In genomic region chr5:841531-842401, GRCh38 we compare ENCODE assay signal across 10 cellular contexts. TPM values are rescaled to one million over a fixed set of nuclear protein-coding genes. Genes with fewer than 3 reads are reported as not detected.
A peak's percentile ranks its signal among the peaks of the same experiment; 100 is the strongest.
DNase-seq lines count a peak whose midpoint lies in the region; ATAC-seq and TF ChIP-seq lines count a peak whose summit lies in the region.
"Not testable (repeated sequence)": the region's sequence is repeated elsewhere in the genome, so short reads cannot be mapped to it uniquely, and the experiment has no call there.
"Had no signal": no experiment of that assay in that cellular context is flagged by ENCODE, and none has a peak within 500 bp of the region (broad histone marks: within the 10 kb centered on the region; RNA-seq: fewer than 3 reads in every experiment).

No MANE protein-coding gene starts in this region.

- H3K9me3 ChIP-seq in BE2C, right lobe of liver, ovary, tibial artery: not testable (repeated sequence)

- H3K27me3 Mint-ChIP-seq in activated CD8-positive, alpha-beta T cell treated with anti-CD3 and anti-CD28 coated beads, Interleukin-2, amount 10 ng/mL, durations not matched to agents 7 days and 5 days (ENCODE audit: low read depth); activated naive CD8-positive, alpha-beta T cell treated with anti-CD3 and anti-CD28 coated beads, Interleukin-2, amount 10 ng/mL, durations not matched to agents 7 days and 5 days: not testable (repeated sequence)

- not testable (repeated sequence) for H3K4me3 Mint-ChIP-seq in activated CD8-positive, alpha-beta T cell treated with anti-CD3 and anti-CD28 coated beads, Interleukin-2, amount 10 ng/mL, durations not matched to agents 7 days and 5 days; activated naive CD8-positive, alpha-beta T cell treated with anti-CD3 and anti-CD28 coated beads, Interleukin-2, amount 10 ng/mL, durations not matched to agents 7 days and 5 days

- TF ChIP-seq CTCF in BE2C (IDR thresholded peaks at IDR 0.05; ENCODE audit: low read depth, low read length); right lobe of liver (IDR thresholded peaks at IDR 0.05); ovary (IDR thresholded peaks at IDR 0.05); tibial artery (IDR thresholded peaks at IDR 0.05): not testable (repeated sequence)

- not testable (repeated sequence) for H3K27ac Mint-ChIP-seq in activated CD8-positive, alpha-beta T cell treated with anti-CD3 and anti-CD28 coated beads, Interleukin-2, amount 10 ng/mL, durations not matched to agents 7 days and 5 days; activated naive CD8-positive, alpha-beta T cell treated with anti-CD3 and anti-CD28 coated beads, Interleukin-2, amount 10 ng/mL, durations not matched to agents 7 days and 5 days

- POLR2A ChIA-PET in activated CD8-positive, alpha-beta T cell treated with anti-CD3 and anti-CD28 coated beads, Interleukin-2, amount 10 ng/mL, durations not matched to agents 7 days and 5 days (lab: Charles Lee); activated naive CD8-positive, alpha-beta T cell treated with anti-CD3 and anti-CD28 coated beads, Interleukin-2, amount 10 ng/mL, durations not matched to agents 7 days and 5 days (lab: Charles Lee): not testable (repeated sequence)

- H3K27ac ChIP-seq in right lobe of liver, ovary, tibial artery: not testable (repeated sequence)

- H3K4me1 ChIP-seq in BE2C; right lobe of liver; ovary (ENCODE audit: insufficient read depth); tibial artery: not testable (repeated sequence)

- ATAC-seq in activated CD8-positive, alpha-beta T cell treated with anti-CD3 and anti-CD28 coated beads, Interleukin-2, amount 10 ng/mL, durations not matched to agents 7 days and 5 days = peak; percentile 18
- not testable (repeated sequence) for ATAC-seq in activated naive CD8-positive, alpha-beta T cell treated with anti-CD3 and anti-CD28 coated beads, Interleukin-2, amount 10 ng/mL, durations not matched to agents 7 days and 5 days (ENCODE audit: low read depth); Right ventricle myocardium inferior; right lobe of liver

- not testable (repeated sequence) for H3K27me3 ChIP-seq in BE2C, right lobe of liver, ovary, tibial artery

- intact Hi-C loops in Right ventricle myocardium inferior (cut with DNase I) = not testable (repeated sequence)
- intact Hi-C loops in right lobe of liver (cut with DNase I) (loop anchor here in 1 of 2 donors (5.0 kb wide), 1 partner anchor 94 kb away; no protein-coding TSS in a partner anchor), ovary (cut with DNase I) (loop anchor here in 3 of 4 donors (2.0 to 5.0 kb wide), 2 partner anchors 84 to 95 kb away; no protein-coding TSS in a partner anchor), tibial artery (cut with DNase I; ENCODE audit: low total_unique reads) (loop anchor here (2.0 kb wide), 1 partner anchor 97 kb away; no protein-coding TSS in a partner anchor)

- H3K36me3 Mint-ChIP-seq in activated CD8-positive, alpha-beta T cell treated with anti-CD3 and anti-CD28 coated beads, Interleukin-2, amount 10 ng/mL, durations not matched to agents 7 days and 5 days (ENCODE audit: low read depth); activated naive CD8-positive, alpha-beta T cell treated with anti-CD3 and anti-CD28 coated beads, Interleukin-2, amount 10 ng/mL, durations not matched to agents 7 days and 5 days: not testable (repeated sequence)

- not testable (repeated sequence) for TF ChIP-seq EP300 in ovary (IDR thresholded peaks at IDR 0.05)

- not testable (repeated sequence) for TF ChIP-seq POLR2A in right lobe of liver (IDR thresholded peaks at IDR 0.05); ovary (IDR thresholded peaks at IDR 0.05)

- WGBS in right lobe of liver (ENCODE audit: insufficient coverage, low coverage, low lambda C conversion rate, missing lambda C conversion rate) = 80% methylated on average over 6 of the region's 15 CpGs
- WGBS in ovary, 3 donors = 85 to 90% (median 90%) methylated on average over 14 to 15 of the region's 15 CpGs

- CTCF ChIA-PET in activated CD8-positive, alpha-beta T cell treated with anti-CD3 and anti-CD28 coated beads, Interleukin-2, amount 10 ng/mL, durations not matched to agents 7 days and 5 days (lab: Charles Lee) = not testable (repeated sequence)

- not testable (repeated sequence) for H3K36me3 ChIP-seq in BE2C, right lobe of liver, ovary, tibial artery

- H3K4me1 Mint-ChIP-seq in activated CD8-positive, alpha-beta T cell treated with anti-CD3 and anti-CD28 coated beads, Interleukin-2, amount 10 ng/mL, durations not matched to agents 7 days and 5 days (ENCODE audit: low read depth); activated naive CD8-positive, alpha-beta T cell treated with anti-CD3 and anti-CD28 coated beads, Interleukin-2, amount 10 ng/mL, durations not matched to agents 7 days and 5 days: not testable (repeated sequence)

- peak; percentile 8 for DNase-seq in BE2C
- DNase-seq in M059J (ENCODE audit: low read depth) = peak; percentile 40
- not testable (repeated sequence) for DNase-seq in activated CD8-positive, alpha-beta T cell treated with anti-CD3 and anti-CD28 coated beads, Interleukin-2, amount 10 ng/mL, durations not matched to agents 7 days and 5 days
- DNase-seq in activated naive CD8-positive, alpha-beta T cell treated with anti-CD3 and anti-CD28 coated beads, Interleukin-2, amount 10 ng/mL, durations not matched to agents 7 days and 5 days = peak; percentile 24
- DNase-seq in Right ventricle myocardium inferior (ENCODE audit: missing footprints) = peak; percentile 37
- DNase-seq in right lobe of liver = peak; percentile 2 to 49 (median 46)
- DNase-seq in ovary = peak in 3 of 5 donors; percentile 6 to 24 (median 17)
- peak; percentile 15 to 45 for DNase-seq in tibial artery

- not testable (repeated sequence) for H3K9me3 Mint-ChIP-seq in activated CD8-positive, alpha-beta T cell treated with anti-CD3 and anti-CD28 coated beads, Interleukin-2, amount 10 ng/mL, durations not matched to agents 7 days and 5 days (ENCODE audit: insufficient read depth); activated naive CD8-positive, alpha-beta T cell treated with anti-CD3 and anti-CD28 coated beads, Interleukin-2, amount 10 ng/mL, durations not matched to agents 7 days and 5 days

- not testable (repeated sequence) for H3K4me3 ChIP-seq in BE2C (ENCODE audit: low read depth, low read length); right lobe of liver; ovary; tibial artery

RNA-seq across cellular contexts. Expression of gene ZDHHC11, which starts 9.0 kb away (rescaled TPM):
- polyA plus RNA-seq in BE2C (2012; ENCODE audit: insufficient read depth, insufficient read length, low read depth) = 29.7 TPM
- total RNA-seq in M059J (2014; rRNA removed; shearing (Covaris generic)) = 0.22 and 0.44 TPM in 2 replicates
- total RNA-seq in activated CD8-positive, alpha-beta T cell treated with anti-CD3 and anti-CD28 coated beads, Interleukin-2, amount 10 ng/mL, durations not matched to agents 7 days and 5 days = 10 to 100 TPM; 11.9 to 17.0 TPM
- 10 to 100 TPM; 10.2 to 12.8 TPM for total RNA-seq in activated naive CD8-positive, alpha-beta T cell treated with anti-CD3 and anti-CD28 coated beads, Interleukin-2, amount 10 ng/mL, durations not matched to agents 7 days and 5 days
- total RNA-seq in Right ventricle myocardium inferior = 38.0 TPM
- total RNA-seq in right lobe of liver = 10 to 100 TPM in 2 of 6 experiments, 1 to 10 TPM in 3, under 1 TPM in 1; 0.50 to 14.4 (median 5.8) TPM
- 10 to 100 TPM in 1 of 7 donors, 1 to 10 TPM in 6; 1.7 to 25.6 (median 6.0) TPM for total RNA-seq in ovary
- 1 to 10 TPM; 1.1 to 2.1 TPM for polyA plus RNA-seq in ovary
- polyA plus RNA-seq: IgD-negative memory B cell had no signal

RNA-seq across cellular contexts. Expression of gene BRD9, which starts 50.8 kb away (rescaled TPM):
- 80.4 TPM for polyA plus RNA-seq in BE2C (2012; ENCODE audit: insufficient read depth, insufficient read length, low read depth)
- total RNA-seq in M059J (2014; rRNA removed; shearing (Covaris generic)) = 30.9 and 37.3 TPM in 2 replicates
- 10 to 100 TPM; 58.9 to 60.7 TPM for total RNA-seq in activated CD8-positive, alpha-beta T cell treated with anti-CD3 and anti-CD28 coated beads, Interleukin-2, amount 10 ng/mL, durations not matched to agents 7 days and 5 days
- 10 to 100 TPM; 63.5 to 65.6 TPM for total RNA-seq in activated naive CD8-positive, alpha-beta T cell treated with anti-CD3 and anti-CD28 coated beads, Interleukin-2, amount 10 ng/mL, durations not matched to agents 7 days and 5 days
- total RNA-seq in Right ventricle myocardium inferior (27.9 TPM), right lobe of liver (10 to 100 TPM; 10.7 to 16.7 (median 13.8) TPM), ovary (10 to 100 TPM; 18.6 to 42.1 (median 35.0) TPM)
- 10 to 100 TPM; 25.6 to 26.3 TPM for polyA plus RNA-seq in ovary

RNA-seq across cellular contexts. Expression of gene TRIP13, which starts 50.9 kb away (rescaled TPM):
- polyA plus RNA-seq in BE2C (2012; ENCODE audit: insufficient read depth, insufficient read length, low read depth) = 8.8 TPM
- total RNA-seq in M059J (2014; rRNA removed; shearing (Covaris generic)) = 44.5 and 62.9 TPM in 2 replicates
- 10 to 100 TPM; 38.6 to 42.6 TPM for total RNA-seq in activated CD8-positive, alpha-beta T cell treated with anti-CD3 and anti-CD28 coated beads, Interleukin-2, amount 10 ng/mL, durations not matched to agents 7 days and 5 days
- 10 to 100 TPM; 18.3 to 20.9 TPM for total RNA-seq in activated naive CD8-positive, alpha-beta T cell treated with anti-CD3 and anti-CD28 coated beads, Interleukin-2, amount 10 ng/mL, durations not matched to agents 7 days and 5 days
- total RNA-seq in Right ventricle myocardium inferior = 0.38 TPM
- total RNA-seq in right lobe of liver = 1 to 10 TPM in 2 of 6 experiments, under 1 TPM in 4; 0.15 to 3.2 (median 0.70) TPM
- 1 to 10 TPM; 1.3 to 3.9 (median 2.0) TPM for total RNA-seq in ovary
- 1 to 10 TPM; 1.6 to 2.5 TPM for polyA plus RNA-seq in ovary

RNA-seq across cellular contexts. Expression of gene ZDHHC11B, which starts 57.2 kb away (rescaled TPM):
- 21.0 TPM for polyA plus RNA-seq in BE2C (2012; ENCODE audit: insufficient read depth, insufficient read length, low read depth)
- total RNA-seq in M059J (2014; rRNA removed; shearing (Covaris generic)) = not detected in 2 replicates
- under 1 TPM in 1 of 2 experiments, not detected in 1; 0.10 TPM for total RNA-seq in activated CD8-positive, alpha-beta T cell treated with anti-CD3 and anti-CD28 coated beads, Interleukin-2, amount 10 ng/mL, durations not matched to agents 7 days and 5 days
- 1 to 10 TPM; 2.0 to 2.4 TPM for total RNA-seq in activated naive CD8-positive, alpha-beta T cell treated with anti-CD3 and anti-CD28 coated beads, Interleukin-2, amount 10 ng/mL, durations not matched to agents 7 days and 5 days
- 14.7 TPM for total RNA-seq in Right ventricle myocardium inferior
- total RNA-seq in right lobe of liver = 1 to 10 TPM in 5 of 6 experiments, under 1 TPM in 1; 0.56 to 5.1 (median 2.8) TPM
- 1 to 10 TPM; 1.7 to 8.0 (median 2.4) TPM for total RNA-seq in ovary
- 1 to 10 TPM; 1.7 to 2.9 TPM for polyA plus RNA-seq in ovary
- polyA plus RNA-seq: fibroblast of lung, IgD-negative memory B cell had no signal
